ENCODE assay signal across 9 cellular contexts in genomic region chr2:222423632-222424280, GRCh38. TPM values are rescaled to one million over a fixed set of nuclear protein-coding genes. Genes with fewer than 3 reads are reported as not detected.
A peak's percentile ranks its signal among the peaks of the same experiment; 100 is the strongest.
DNase-seq lines count a peak whose midpoint lies in the region; ATAC-seq and TF ChIP-seq lines count a peak whose summit lies in the region.
"Had no signal": no experiment of that assay in that cellular context is flagged by ENCODE, and none has a peak within 500 bp of the region (broad histone marks: within the 10 kb centered on the region; RNA-seq: fewer than 3 reads in every experiment).

No MANE protein-coding gene starts in this region.

- peak overlapping the region; percentile 47 for H3K4me3 ChIP-seq in A673 (ENCODE audit: low read depth, low read length, poor library complexity, severe bottlenecking)

- POLR2A ChIA-PET in A673 (lab: Charles Lee; ENCODE audit: low non-redundant PET), result no interaction called here
- POLR2A ChIA-PET in activated CD8-positive, alpha-beta T cell treated with anti-CD3 and anti-CD28 coated beads, Interleukin-2, amount 10 ng/mL, durations not matched to agents 7 days and 5 days (lab: Charles Lee), result no interaction called here

- H3K4me1 Mint-ChIP-seq in activated CD8-positive, alpha-beta T cell treated with anti-CD3 and anti-CD28 coated beads, Interleukin-2, amount 10 ng/mL, durations not matched to agents 7 days and 5 days (ENCODE audit: low read depth), result peaks cover 11% of the 10 kb centered on the region

- TF ChIP-seq POLR2A in GM19193 (IDR thresholded peaks at IDR 0.05; ENCODE audit: extremely low read depth, insufficient read depth, insufficient read length), result peak; percentile 75

- no peaks in the 10 kb centered on the region for H3K9me3 ChIP-seq in A673 (ENCODE audit: low read depth, low read length, poor library complexity, severe bottlenecking)

- no peaks in the 10 kb centered on the region for H3K36me3 ChIP-seq in A673 (ENCODE audit: insufficient read depth, low read length, poor library complexity, severe bottlenecking)

- H3K27me3 Mint-ChIP-seq in activated CD8-positive, alpha-beta T cell treated with anti-CD3 and anti-CD28 coated beads, Interleukin-2, amount 10 ng/mL, durations not matched to agents 7 days and 5 days (ENCODE audit: low read depth), result peaks cover 42% of the 10 kb centered on the region

- no peaks in the 10 kb centered on the region for H3K9me3 Mint-ChIP-seq in activated CD8-positive, alpha-beta T cell treated with anti-CD3 and anti-CD28 coated beads, Interleukin-2, amount 10 ng/mL, durations not matched to agents 7 days and 5 days (ENCODE audit: insufficient read depth)

- no peak overlapping the region for H3K27ac Mint-ChIP-seq in activated CD8-positive, alpha-beta T cell treated with anti-CD3 and anti-CD28 coated beads, Interleukin-2, amount 10 ng/mL, durations not matched to agents 7 days and 5 days

- no peaks in the 10 kb centered on the region for H3K4me1 ChIP-seq in A673 (ENCODE audit: insufficient read depth, low read length, poor library complexity, severe bottlenecking)

- TF ChIP-seq CTCF in A673 (conservative IDR thresholded peaks at IDR 0.05; ENCODE audit: low read depth, low read length), result no peak

- H3K27me3 ChIP-seq in A673 (replicated peaks; ENCODE audit: insufficient read depth, low read depth, low read length, poor library complexity), result peaks cover 31% of the 10 kb centered on the region

- no peak overlapping the region for H3K27ac ChIP-seq in A673 (ENCODE audit: low read depth, low read length, poor library complexity, severe bottlenecking)

- DNase-seq in A673 (ENCODE audit: low spot score) (no peak), germinal center (ENCODE audit: low spot score) (peak; percentile 54), AML-193 (lab: John Stamatoyannopoulos, UW) (no peak), RKO (ENCODE audit: low spot score) (no peak)
- DNase-seq in activated CD8-positive, alpha-beta T cell treated with anti-CD3 and anti-CD28 coated beads, Interleukin-2, amount 10 ng/mL, durations not matched to agents 7 days and 5 days, result no peak
- DNase-seq in stimulated activated CD4-positive, alpha-beta T cell treated with anti-CD3 and anti-CD28 coated beads, Interleukin-12 subunit alpha, Interleukin-12 subunit beta, amount 100 ng/mL, for 4 hours, result peak; percentile 49

- peaks cover 5% of the 10 kb centered on the region for H3K36me3 Mint-ChIP-seq in activated CD8-positive, alpha-beta T cell treated with anti-CD3 and anti-CD28 coated beads, Interleukin-2, amount 10 ng/mL, durations not matched to agents 7 days and 5 days (ENCODE audit: low read depth)

- peak overlapping the region; percentile 56 for H3K4me3 Mint-ChIP-seq in activated CD8-positive, alpha-beta T cell treated with anti-CD3 and anti-CD28 coated beads, Interleukin-2, amount 10 ng/mL, durations not matched to agents 7 days and 5 days

- no TSS peak for BruUV-seq in A673 (replicated peaks; lab: Mats Ljungman, UMichigan)

- peak; percentile 38 for ATAC-seq in HG03378 (IDR thresholded peaks at IDR 0.05; ENCODE audit: unreplicated experiment)
- no peak for ATAC-seq in activated CD8-positive, alpha-beta T cell treated with anti-CD3 and anti-CD28 coated beads, Interleukin-2, amount 10 ng/mL, durations not matched to agents 7 days and 5 days

- intact Hi-C loops in A673 (cut with micrococcal nuclease; ENCODE audit: unreplicated experiment), result no loop called here

- CTCF ChIA-PET in A673 (lab: Charles Lee), result no interaction called here
- CTCF ChIA-PET in activated CD8-positive, alpha-beta T cell treated with anti-CD3 and anti-CD28 coated beads, Interleukin-2, amount 10 ng/mL, durations not matched to agents 7 days and 5 days (lab: Charles Lee), result no interaction called here

RNA-seq across cellular contexts. Expression of gene SGPP2, which starts 0.6 kb away (rescaled TPM):
- 0.09 and 0.37 TPM in 2 replicates for total RNA-seq in A673 (2021)
- under 1 TPM; 0.08 to 0.11 TPM for total RNA-seq in activated CD8-positive, alpha-beta T cell treated with anti-CD3 and anti-CD28 coated beads, Interleukin-2, amount 10 ng/mL, durations not matched to agents 7 days and 5 days
- total RNA-seq: dermis microvascular lymphatic vessel endothelial cell had no signal

Comparison
In these comparisons a context has a peak if more than half of its experiments do, and no peak if none do; other contexts are left out.
1. DNase-seq: peak in germinal center (single experiment) and stimulated activated CD4-positive, alpha-beta T cell treated with anti-CD3 and anti-CD28 coated beads, Interleukin-12 subunit alpha, Interleukin-12 subunit beta, amount 100 ng/mL, for 4 hours (single experiment); none in A673 (single experiment), activated CD8-positive, alpha-beta T cell treated with anti-CD3 and anti-CD28 coated beads, Interleukin-2, amount 10 ng/mL, durations not matched to agents 7 days and 5 days (single experiment), AML-193 (0 of 2) and RKO (single experiment).